19 cellular contexts compared by ENCODE assay signal in genomic region chr12:121123488-121123887, GRCh38.
"Had no signal": no experiment of that assay in that cellular context is flagged by ENCODE, and none has a peak within 500 bp of the region (broad histone marks: within the 10 kb centered on the region; RNA-seq: fewer than 3 reads in every experiment).

No MANE protein-coding gene starts in this region.

- H3K27ac ChIP-seq: brain microvascular endothelial cell, cardiac muscle cell had no signal

- H3K4me2 ChIP-seq: SK-N-SH had no signal

- H3K36me3 ChIP-seq: brain microvascular endothelial cell, cardiac muscle cell had no signal

- H3K9me3 Mint-ChIP-seq: activated naive CD4-positive, alpha-beta T cell treated with anti-CD3 and anti-CD28 coated beads for 36 hours; activated T-cell treated with anti-CD3 and anti-CD28 coated beads, Interleukin-2, amount 50 U/mL, for 24 hours had no signal

- DNase-seq: activated CD4-positive, alpha-beta T cell treated with anti-CD3 and anti-CD28 coated beads for 4 hours; activated CD4-positive, alpha-beta T cell treated with anti-CD3 and anti-CD28 coated beads, Interleukin-2, amount 50 U/mL, for 48 hours; activated CD8-positive, alpha-beta memory T cell treated with anti-CD3 and anti-CD28 coated beads, Interleukin-2, amount 10 ng/mL, durations not matched to agents 7 days and 5 days; activated gamma-delta T cell; activated naive CD4-positive, alpha-beta T cell treated with anti-CD3 and anti-CD28 coated beads for 36 hours; activated T-cell treated with anti-CD3 and anti-CD28 coated beads, Interleukin-2, amount 50 U/mL, for 24 hours; amygdala; brain microvascular endothelial cell; Karpas-422; NCI-H1105 treated with DMSO at 0.1 percent for 48 hours; NCI-H1436 treated with DMSO at 0.1 percent for 48 hours; NCI-H187; NCI-H2081; NCI-H510A treated with DMSO at 0.1 percent for 48 hours; SK-N-SH; T-helper 1 cell had no signal

- H3K36me3 Mint-ChIP-seq: activated naive CD8-positive, alpha-beta T cell had no signal

- H3K9ac ChIP-seq: SK-N-SH had no signal

- ATAC-seq: activated CD4-positive, CD25-positive, alpha-beta regulatory T cell treated with anti-CD3 and anti-CD28 coated beads, Interleukin-2, amount 50 U/mL, for 24 hours; activated CD8-positive, alpha-beta memory T cell treated with anti-CD3 and anti-CD28 coated beads, Interleukin-2, amount 10 ng/mL, durations not matched to agents 7 days and 5 days had no signal

- H3K4me3 Mint-ChIP-seq: activated CD8-positive, alpha-beta memory T cell treated with anti-CD3 and anti-CD28 coated beads, Interleukin-2, amount 10 ng/mL, durations not matched to agents 7 days and 5 days; activated naive CD4-positive, alpha-beta T cell treated with anti-CD3 and anti-CD28 coated beads for 36 hours; activated naive CD8-positive, alpha-beta T cell; activated T-cell treated with anti-CD3 and anti-CD28 coated beads, Interleukin-2, amount 50 U/mL, for 24 hours had no signal

- H3K9me2 ChIP-seq: SK-N-SH had no signal

- H3K9me3 ChIP-seq: SK-N-SH had no signal

- H3K4me3 ChIP-seq: cardiac muscle cell had no signal

- H3K27ac Mint-ChIP-seq: activated naive CD4-positive, alpha-beta T cell treated with anti-CD3 and anti-CD28 coated beads for 36 hours; activated naive CD8-positive, alpha-beta T cell had no signal

- H3K27me3 Mint-ChIP-seq: activated naive CD8-positive, alpha-beta T cell; activated T-cell treated with anti-CD3 and anti-CD28 coated beads, Interleukin-2, amount 50 U/mL, for 24 hours had no signal
